Comparison of ENCODE assay signal across 17 cellular contexts in genomic region chr1:3426956-3427535, GRCh38. TPM values are rescaled to one million over a fixed set of nuclear protein-coding genes. Genes with fewer than 3 reads are reported as not detected.
A peak's percentile ranks its signal among the peaks of the same experiment; 100 is the strongest.
DNase-seq lines count a peak whose midpoint lies in the region; ATAC-seq and TF ChIP-seq lines count a peak whose summit lies in the region.
"Had no signal": no experiment of that assay in that cellular context is flagged by ENCODE, and none has a peak within 500 bp of the region (broad histone marks: within the 10 kb centered on the region; RNA-seq: fewer than 3 reads in every experiment).

No MANE protein-coding gene starts in this region.

- no peak overlapping the region for H2BK12ac ChIP-seq in neuronal stem cell (ENCODE audit: low read length)

- peak overlapping the region; percentile 89 for H3K23ac ChIP-seq in neuronal stem cell (ENCODE audit: low read depth, low read length, poor library complexity)

- H3K18ac ChIP-seq in neuronal stem cell (ENCODE audit: low read length): peak overlapping the region; percentile 30

- no peak overlapping the region for H2AK5ac ChIP-seq in neuronal stem cell (ENCODE audit: low read depth, low read length)

- peaks cover 8% of the 10 kb centered on the region for H3K36me3 Mint-ChIP-seq in chondrocyte (ENCODE audit: low read depth)
- H3K36me3 Mint-ChIP-seq in CD8-positive, alpha-beta T cell: no peaks in the 10 kb centered on the region
- H3K36me3 Mint-ChIP-seq: CD8-positive, alpha-beta memory T cell had no signal

- H3K4me2 ChIP-seq in neuronal stem cell (ENCODE audit: insufficient read depth, low read length, poor library complexity, severe bottlenecking): no peak overlapping the region
- H3K4me2 ChIP-seq: BLaER1 treated with 17β-estradiol and CSF1 and Interleukin-3, amounts not matched to agents 10 nM and 100 nM had no signal

- H3K79me1 ChIP-seq in neuronal stem cell (ENCODE audit: low read depth, low read length): peaks cover 4% of the 10 kb centered on the region

- H3K4me3 ChIP-seq in right cardiac atrium (ENCODE audit: low read length) (no peak overlapping the region), left ventricle myocardium inferior (no peak overlapping the region), neuronal stem cell (ENCODE audit: low read length in 2 of 2) (peak overlapping the region in 1 of 2 donors; percentile 16)
- no peak overlapping the region for H3K4me3 ChIP-seq in CD8-positive, alpha-beta T cell (ENCODE audit: low read depth, low read length)
- H3K4me3 ChIP-seq: BLaER1 treated with 17β-estradiol and CSF1 and Interleukin-3, amounts not matched to agents 10 nM and 100 nM; GM12878 had no signal

- TF ChIP-seq CTCF in left ventricle myocardium inferior (IDR thresholded peaks at IDR 0.05; ENCODE audit: borderline replicate concordance) (no peak), chondrocyte (IDR thresholded peaks at IDR 0.05) (no peak)
- no peak for TF ChIP-seq CTCF in CD8-positive, alpha-beta T cell (IDR thresholded peaks at IDR 0.05)

- DNase-seq in right cardiac atrium (peak in 2 of 3 donors; percentile 7 to 37), left ventricle myocardium inferior (no peak), chondrocyte (ENCODE audit: low spot score) (peak; percentile 74), neuronal stem cell (ENCODE audit: low spot score) (no peak), ureter (ENCODE audit: low spot score) (no peak)
- DNase-seq in CD8-positive, alpha-beta T cell: no peak
- DNase-seq: CD8-positive, alpha-beta memory T cell; COR-L47; DMS 273 treated with DMSO at 0.1 percent for 48 hours; DMS53; DND-41; EL; GOT3; H9 had no signal

- H3K9me3 ChIP-seq in right cardiac atrium (ENCODE audit: control insufficient read depth, low read length) (no peaks in the 10 kb centered on the region), left ventricle myocardium inferior (replicated peaks) (no peaks in the 10 kb centered on the region), neuronal stem cell (replicated peaks in 1 of 2; ENCODE audit: control insufficient read depth in 2 of 2, insufficient read depth in 1 of 2, low read depth in 1 of 2, low read length in 2 of 2) (peaks cover 0 to 4% of the 10 kb centered on the region in 2 donors)
- H3K9me3 ChIP-seq in CD8-positive, alpha-beta T cell (ENCODE audit: low read length): no peaks in the 10 kb centered on the region
- H3K9me3 ChIP-seq: BLaER1 treated with 17β-estradiol and CSF1 and Interleukin-3, amounts not matched to agents 10 nM and 100 nM had no signal

- H3K4me1 ChIP-seq in right cardiac atrium (ENCODE audit: control insufficient read depth, insufficient read depth, low read length) (no peaks in the 10 kb centered on the region), left ventricle myocardium inferior (peaks cover 29% of the 10 kb centered on the region), neuronal stem cell (ENCODE audit: control insufficient read depth in 2 of 2, insufficient read depth in 1 of 2, low read depth in 1 of 2, low read length in 2 of 2) (peaks cover 0 to 8% of the 10 kb centered on the region in 2 donors)
- no peaks in the 10 kb centered on the region for H3K4me1 ChIP-seq in CD8-positive, alpha-beta T cell (ENCODE audit: insufficient read depth, low read length)

- no peaks in the 10 kb centered on the region for H3K9me3 Mint-ChIP-seq in chondrocyte (ENCODE audit: low read depth)
- no peaks in the 10 kb centered on the region for H3K9me3 Mint-ChIP-seq in CD8-positive, alpha-beta T cell
- H3K9me3 Mint-ChIP-seq: CD8-positive, alpha-beta memory T cell; H9 had no signal

- H3K27ac ChIP-seq in right cardiac atrium (ENCODE audit: low read length) (no peak overlapping the region), left ventricle myocardium inferior (replicated peaks) (no peak overlapping the region), neuronal stem cell (replicated peaks; ENCODE audit: low read length) (no peak overlapping the region)
- no peak overlapping the region for H3K27ac ChIP-seq in CD8-positive, alpha-beta T cell (ENCODE audit: low read depth, low read length)
- H3K27ac ChIP-seq: BLaER1 treated with 17β-estradiol and CSF1 and Interleukin-3, amounts not matched to agents 10 nM and 100 nM had no signal

- WGBS in right cardiac atrium: 93% methylated on average over 20 of the region's 20 CpGs
- no CpG with 5 or more reads among the region's 20 CpGs for WGBS in neuronal stem cell (ENCODE audit: extremely low coverage in 2 of 2, insufficient read length in 2 of 2, insufficient replicate concordance in 1 of 2), 2 donors

- H3K27me3 ChIP-seq in right cardiac atrium (ENCODE audit: control insufficient read depth, insufficient read depth): no peaks in the 10 kb centered on the region
- peaks cover 8% of the 10 kb centered on the region for H3K27me3 ChIP-seq in left ventricle myocardium inferior (ENCODE audit: low read depth)
- H3K27me3 ChIP-seq in neuronal stem cell (ENCODE audit: control insufficient read depth in 3 of 3, insufficient read depth in 3 of 3, low read depth in 1 of 3, low read length in 3 of 3): peaks cover 0 to 53% (median 0%) of the 10 kb centered on the region in 3 experiments
- H3K27me3 ChIP-seq in CD8-positive, alpha-beta T cell (ENCODE audit: insufficient read depth, low read length): no peaks in the 10 kb centered on the region

- H3K9ac ChIP-seq in neuronal stem cell (ENCODE audit: low read depth, low read length, poor library complexity): no peak overlapping the region
- H3K9ac ChIP-seq: BLaER1 treated with 17β-estradiol and CSF1 and Interleukin-3, amounts not matched to agents 10 nM and 100 nM had no signal

- H3K4me1 Mint-ChIP-seq in chondrocyte (ENCODE audit: low read depth): peaks cover 5% of the 10 kb centered on the region
- H3K4me1 Mint-ChIP-seq in CD8-positive, alpha-beta T cell (ENCODE audit: low read depth): no peaks in the 10 kb centered on the region
- H3K4me1 Mint-ChIP-seq: B cell; CD8-positive, alpha-beta memory T cell had no signal

- intact Hi-C loops in right cardiac atrium (cut with DNase I) (loop anchor here in 2 of 4 donors (5.0 to 10.0 kb wide), 2 partner anchors 415 to 1012 kb away; partner anchors contain the start of gene PEX10 (in 1 of the 2)), left ventricle myocardium inferior (cut with micrococcal nuclease) (no loop called here)
- intact Hi-C loops in CD8-positive, alpha-beta T cell (cut with DNase I, micrococcal nuclease): loop anchor here (10.0 kb wide), 2 partner anchors 602 to 1012 kb away; partner anchors contain the start of gene PEX10 (in 1 of the 2)

- no peak overlapping the region for H3K4ac ChIP-seq in neuronal stem cell (ENCODE audit: low read length)

- no peak overlapping the region for H4K91ac ChIP-seq in neuronal stem cell (ENCODE audit: low read depth, low read length, poor library complexity)

- CTCF ChIA-PET in CD8-positive, alpha-beta T cell (lab: Charles Lee): interaction anchor here (1.0 to 1.4 kb wide), 2 partner anchors 414 kb away, joined by 3 to 4 read pairs; no protein-coding TSS in a partner anchor

- H3K27me3 Mint-ChIP-seq in chondrocyte (ENCODE audit: low read depth): no peaks in the 10 kb centered on the region
- H3K27me3 Mint-ChIP-seq in CD8-positive, alpha-beta T cell (ENCODE audit: low read depth): no peaks in the 10 kb centered on the region

- H3K27ac Mint-ChIP-seq in chondrocyte (ENCODE audit: unreplicated experiment): no peak overlapping the region
- no peak overlapping the region for H3K27ac Mint-ChIP-seq in CD8-positive, alpha-beta T cell
- H3K27ac Mint-ChIP-seq: B cell; CD8-positive, alpha-beta memory T cell; H9 had no signal

- H4K8ac ChIP-seq in neuronal stem cell (ENCODE audit: low read depth, low read length): no peak overlapping the region

- no peak overlapping the region for H2AFZ ChIP-seq in neuronal stem cell (ENCODE audit: low read length)

- no peak overlapping the region for H3K4me3 Mint-ChIP-seq in chondrocyte (ENCODE audit: unreplicated experiment)
- H3K4me3 Mint-ChIP-seq in CD8-positive, alpha-beta T cell: no peak overlapping the region
- H3K4me3 Mint-ChIP-seq: B cell; CD8-positive, alpha-beta memory T cell; H9 had no signal

- POLR2A ChIA-PET in CD8-positive, alpha-beta T cell (lab: Charles Lee): no interaction called here

- H3K36me3 ChIP-seq in left ventricle myocardium inferior: peaks cover 17% of the 10 kb centered on the region
- H3K36me3 ChIP-seq in neuronal stem cell (replicated peaks in 1 of 2; ENCODE audit: control insufficient read depth in 2 of 2, insufficient read depth in 2 of 2, low read length in 2 of 2): peaks cover 0 to 8% of the 10 kb centered on the region in 2 donors
- H3K36me3 ChIP-seq in CD8-positive, alpha-beta T cell (ENCODE audit: insufficient read depth, low read length): no peaks in the 10 kb centered on the region
- H3K36me3 ChIP-seq: BLaER1 treated with 17β-estradiol and CSF1 and Interleukin-3, amounts not matched to agents 10 nM and 100 nM had no signal

- no peak overlapping the region for H2BK15ac ChIP-seq in neuronal stem cell (ENCODE audit: low read length)

- peak overlapping the region; percentile 76 for H3K14ac ChIP-seq in neuronal stem cell (ENCODE audit: low read length)

- peak overlapping the region; percentile 39 for H2BK5ac ChIP-seq in neuronal stem cell (ENCODE audit: low read length)

- H2BK120ac ChIP-seq in neuronal stem cell (ENCODE audit: low read depth, low read length): no peak overlapping the region

- no peak for ATAC-seq in right cardiac atrium
- ATAC-seq in CD8-positive, alpha-beta T cell: no peak
- ATAC-seq: GM12878 had no signal

RNA-seq across cellular contexts. Expression of gene ARHGEF16, which starts 27.4 kb away (rescaled TPM):
- total RNA-seq in right cardiac atrium (1 to 10 TPM in 3 of 4 donors, under 1 TPM in 1; 0.28 to 2.5 (median 1.8) TPM), left ventricle myocardium inferior (0.52 TPM), chondrocyte (1.1 to 4.1 TPM (median 2.0 TPM) in 3 replicates), ureter (28.5 TPM)
- polyA plus RNA-seq in right cardiac atrium: 1.4 TPM
- polyA plus RNA-seq in neuronal stem cell (2013, experiment 1 of 2): 1.5 TPM
- polyA plus RNA-seq in neuronal stem cell (2013, experiment 2 of 2): 1.4 TPM
- not detected for total RNA-seq in CD8-positive, alpha-beta T cell
- total RNA-seq: CD8-positive, alpha-beta memory T cell; GM12878 had no signal
- polyA plus RNA-seq: GM12878 had no signal

Comparison
In these comparisons a context has a peak if more than half of its experiments do, and no peak if none do; other contexts are left out.
1. DNase-seq: peak in right cardiac atrium (2 of 3) and chondrocyte (single experiment); none in left ventricle myocardium inferior (single experiment), neuronal stem cell (single experiment), CD8-positive, alpha-beta T cell (0 of 7) and ureter (single experiment).